8 cellular contexts compared by ENCODE assay signal in genomic region chr2:42835577-42836371, GRCh38. TPM values are rescaled to one million over a fixed set of nuclear protein-coding genes. Genes with fewer than 3 reads are reported as not detected.
DNase-seq lines count a peak whose midpoint lies in the region; ATAC-seq and TF ChIP-seq lines count a peak whose summit lies in the region.

No MANE protein-coding gene starts in this region.

- no peak overlapping the region for H3K4me3 ChIP-seq in fibroblast of villous mesenchyme (ENCODE audit: low read depth, low read length)

- intact Hi-C loops in sciatic nerve (cut with DNase I), result loop anchor here (10.0 kb wide), 1 partner anchor 399 kb away; no protein-coding TSS in a partner anchor

- DNase-seq in Daoy (ENCODE audit: low read depth) (peak; percentile 89), SIG-M5 treated with dmso at 0.1 percent for 504 hours (lab: John Stamatoyannopoulos, UW; ENCODE audit: unreplicated experiment) (peak; percentile 95), fibroblast of villous mesenchyme (ENCODE audit: low read depth) (peak; percentile 93), sciatic nerve (ENCODE audit: low spot score) (no peak), DMS53 treated with DMSO at 0.1 percent for 48 hours (lab: John Stamatoyannopoulos, UW; ENCODE audit: unreplicated experiment) (no peak), NCI-H1092 (lab: John Stamatoyannopoulos, UW) (no peak)

- no peak for TF ChIP-seq CTCF in fibroblast of villous mesenchyme (IDR thresholded peaks at IDR 0.05; ENCODE audit: insufficient read depth, low read depth, low read length)

- ATAC-seq in sciatic nerve (peak; percentile 93), HG02840 (IDR thresholded peaks at IDR 0.05; ENCODE audit: low FRiP score, unreplicated experiment) (no peak), GM21367 (IDR thresholded peaks at IDR 0.05; ENCODE audit: unreplicated experiment) (no peak)

RNA-seq across cellular contexts. Expression of gene HAAO, which starts 43.4 kb away (rescaled TPM):
- total RNA-seq in Daoy (2014; rRNA removed; shearing (Covaris generic)), result not detected in 2 replicates
- total RNA-seq in fibroblast of villous mesenchyme (0.43 and 1.6 TPM in 2 replicates), sciatic nerve (14.3 TPM)

Comparison
In these comparisons a context has a peak if more than half of its experiments do, and no peak if none do; other contexts are left out.
1. DNase-seq: peak in Daoy (single experiment), SIG-M5 treated with dmso at 0.1 percent for 504 hours (single experiment) and fibroblast of villous mesenchyme (single experiment); none in sciatic nerve (single experiment), DMS53 treated with DMSO at 0.1 percent for 48 hours (single experiment) and NCI-H1092 (single experiment).